Comparison of ENCODE assay signal across 9 cellular contexts in the genomic region with DNA sequence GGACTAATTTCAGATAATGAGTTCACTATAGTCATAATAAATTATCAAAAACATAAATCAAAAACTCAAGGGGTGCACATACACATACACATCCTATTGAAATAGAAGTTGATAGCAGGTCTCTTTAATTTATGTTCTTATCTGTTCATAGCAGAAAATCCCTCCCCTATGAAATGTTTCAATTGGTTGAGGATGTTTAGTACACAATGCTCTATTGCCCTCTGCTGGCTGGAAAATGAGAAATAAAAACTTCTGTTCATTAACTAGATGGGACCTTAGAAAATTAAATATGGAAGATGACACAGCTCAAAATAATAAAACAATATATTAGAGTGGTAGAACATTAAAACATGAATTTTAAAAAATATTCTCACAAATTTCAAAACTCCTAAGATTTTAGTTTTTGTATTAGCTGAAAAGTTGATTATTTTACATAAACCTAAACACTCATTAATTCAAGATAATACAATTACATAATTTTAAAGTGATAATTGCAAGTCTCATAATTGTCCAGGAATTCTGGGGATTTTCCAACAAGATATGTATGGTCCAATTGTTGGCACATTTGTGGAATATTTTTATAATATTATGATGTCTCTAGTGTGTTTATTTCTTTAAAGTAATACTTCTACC.
DNase-seq lines count a peak whose midpoint lies in the region; ATAC-seq and TF ChIP-seq lines count a peak whose summit lies in the region.
"Had no signal": no experiment of that assay in that cellular context is flagged by ENCODE, and none has a peak within 500 bp of the region (broad histone marks: within the 10 kb centered on the region; RNA-seq: fewer than 3 reads in every experiment).

No MANE protein-coding gene starts in this region.

- no peak overlapping the region for H4K8ac ChIP-seq in mesenchymal stem cell (ENCODE audit: low read length)

- no peak overlapping the region for H3K23ac ChIP-seq in mesenchymal stem cell (ENCODE audit: low read length in 2 of 2)

- peak; percentile 23 for TF ChIP-seq CTCF in GM12864 (IDR thresholded peaks at IDR 0.05; ENCODE audit: low read depth, low read length, missing control alignments)
- peak; percentile 32 to 67 (median 64) for TF ChIP-seq CTCF in breast epithelium (IDR thresholded peaks at IDR 0.05)

- H3K9ac ChIP-seq in mesenchymal stem cell (ENCODE audit: low read length) = peak overlapping the region; percentile 22

- H3K9me3 ChIP-seq in breast epithelium = no peaks in the 10 kb centered on the region
- no peaks in the 10 kb centered on the region for H3K9me3 ChIP-seq in mesenchymal stem cell (ENCODE audit: control insufficient read depth, low read length)
- H3K9me3 ChIP-seq: neutrophil had no signal

- no peaks in the 10 kb centered on the region for H3K36me3 ChIP-seq in breast epithelium
- no peaks in the 10 kb centered on the region for H3K36me3 ChIP-seq in mesenchymal stem cell (ENCODE audit: control insufficient read depth in 1 of 2, insufficient read depth in 2 of 2, low read depth in 1 of 2, low read length in 2 of 2)
- H3K36me3 ChIP-seq: neutrophil had no signal

- H2AFZ ChIP-seq in mesenchymal stem cell (ENCODE audit: low read depth, low read length) = no peak overlapping the region

- no peaks in the 10 kb centered on the region for H3K4me1 ChIP-seq in breast epithelium
- no peaks in the 10 kb centered on the region for H3K4me1 ChIP-seq in mesenchymal stem cell (ENCODE audit: control insufficient read depth, insufficient read depth, low read depth, low read length)

- TF ChIP-seq POLR2A in breast epithelium (IDR thresholded peaks at IDR 0.05) = no peak

- no peaks in the 10 kb centered on the region for H3K79me1 ChIP-seq in mesenchymal stem cell (replicated peaks; ENCODE audit: low read length, poor library complexity, severe bottlenecking)

- no peaks in the 10 kb centered on the region for H3K36me3 Mint-ChIP-seq in activated T-cell treated with anti-CD3 and anti-CD28 coated beads, Interleukin-2, amount 50 U/mL, for 4 hours (ENCODE audit: insufficient read depth)

- H3K27me3 Mint-ChIP-seq in activated T-cell treated with anti-CD3 and anti-CD28 coated beads, Interleukin-2, amount 50 U/mL, for 4 hours (ENCODE audit: low read depth) = no peaks in the 10 kb centered on the region

- no peak overlapping the region for H2BK120ac ChIP-seq in mesenchymal stem cell (ENCODE audit: low read depth, low read length)

- H3K4ac ChIP-seq in mesenchymal stem cell (ENCODE audit: low read depth in 1 of 2, low read length in 2 of 2) = no peak overlapping the region

- DNase-seq in GM12864 (ENCODE audit: low read depth) (no peak), NCI-H446 (lab: John Stamatoyannopoulos, UW) (peak; percentile 29 to 64), breast epithelium (ENCODE audit: low spot score in 2 of 2) (no peak), mesenchymal stem cell (peak; percentile 66), NCI-H1930 (lab: John Stamatoyannopoulos, UW) (no peak)
- DNase-seq in activated T-cell treated with anti-CD3 and anti-CD28 coated beads, Interleukin-2, amount 50 U/mL, for 4 hours = no peak
- no peak for DNase-seq in NK-92 treated with Interleukin-12 subunit alpha and Interleukin-12 subunit beta, amount 100 ng/mL, for 24 hours (lab: John Stamatoyannopoulos, UW)

- H2BK15ac ChIP-seq in mesenchymal stem cell (ENCODE audit: low read depth, poor library complexity, severe bottlenecking) = no peak overlapping the region

- H3K27me3 ChIP-seq in breast epithelium (no peaks in the 10 kb centered on the region), mesenchymal stem cell (ENCODE audit: control insufficient read depth in 1 of 2, insufficient read depth in 1 of 2, low read length in 2 of 2) (no peaks in the 10 kb centered on the region)
- H3K27me3 ChIP-seq: neutrophil had no signal

- H3K4me1 Mint-ChIP-seq in activated T-cell treated with anti-CD3 and anti-CD28 coated beads, Interleukin-2, amount 50 U/mL, for 4 hours (ENCODE audit: low read depth) = no peaks in the 10 kb centered on the region

- H3K4me3 Mint-ChIP-seq in activated T-cell treated with anti-CD3 and anti-CD28 coated beads, Interleukin-2, amount 50 U/mL, for 4 hours = no peak overlapping the region

- H2AK5ac ChIP-seq in mesenchymal stem cell (ENCODE audit: low read length, severe bottlenecking) = no peak overlapping the region

- H3K14ac ChIP-seq in mesenchymal stem cell (ENCODE audit: low read length in 2 of 2) = no peak overlapping the region

- H3K4me3 ChIP-seq in GM12864 (ENCODE audit: low read depth, low read length) (no peak overlapping the region), breast epithelium (no peak overlapping the region), mesenchymal stem cell (ENCODE audit: insufficient read depth in 1 of 2, low read depth in 1 of 2, low read length in 2 of 2) (no peak overlapping the region)

- no peak overlapping the region for H4K91ac ChIP-seq in mesenchymal stem cell (ENCODE audit: low read length)

- no peak overlapping the region for H2BK12ac ChIP-seq in mesenchymal stem cell (ENCODE audit: low read length in 2 of 2)

- intact Hi-C loops in breast epithelium (cut with DNase I; ENCODE audit: low total_unique reads) = loop anchor here (10.0 kb wide), 1 partner anchor 378 kb away; no protein-coding TSS in a partner anchor

- no peak overlapping the region for H3K18ac ChIP-seq in mesenchymal stem cell (ENCODE audit: low read depth in 1 of 2, low read length in 2 of 2)

- no peaks in the 10 kb centered on the region for H3K9me3 Mint-ChIP-seq in activated T-cell treated with anti-CD3 and anti-CD28 coated beads, Interleukin-2, amount 50 U/mL, for 4 hours

- H2BK5ac ChIP-seq in mesenchymal stem cell (ENCODE audit: low read depth, low read length, poor library complexity, severe bottlenecking) = no peak overlapping the region

- H3K4me2 ChIP-seq in mesenchymal stem cell (ENCODE audit: low read length, poor library complexity, severe bottlenecking) = no peak overlapping the region

- H3K27ac ChIP-seq in breast epithelium (no peak overlapping the region), mesenchymal stem cell (ENCODE audit: low read length, poor library complexity, severe bottlenecking) (no peak overlapping the region)
- H3K27ac ChIP-seq: neutrophil had no signal

- peak; percentile 78 for ATAC-seq in HG02759 (IDR thresholded peaks at IDR 0.05; ENCODE audit: unreplicated experiment)
- ATAC-seq in activated T-cell treated with anti-CD3 and anti-CD28 coated beads, Interleukin-2, amount 50 U/mL, for 4 hours = no peak

Comparison
In these comparisons a context has a peak if more than half of its experiments do, and no peak if none do; other contexts are left out.
1. DNase-seq: peak in NCI-H446 (2 of 2) and mesenchymal stem cell (single experiment); none in GM12864 (single experiment), breast epithelium (0 of 2), activated T-cell treated with anti-CD3 and anti-CD28 coated beads, Interleukin-2, amount 50 U/mL, for 4 hours (single experiment), NCI-H1930 (0 of 2) and NK-92 treated with Interleukin-12 subunit alpha and Interleukin-12 subunit beta, amount 100 ng/mL, for 24 hours (single experiment).